Comparison of ENCODE assay signal across 9 cellular contexts in genomic region chr5:83474986-83475385, GRCh38. TPM values are rescaled to one million over a fixed set of nuclear protein-coding genes. Genes with fewer than 3 reads are reported as not detected.
DNase-seq lines count a peak whose midpoint lies in the region; ATAC-seq and TF ChIP-seq lines count a peak whose summit lies in the region.
"Had no signal": no experiment of that assay in that cellular context is flagged by ENCODE, and none has a peak within 500 bp of the region (broad histone marks: within the 10 kb centered on the region; RNA-seq: fewer than 3 reads in every experiment).

No MANE protein-coding gene starts in this region.

- H3K4me1 ChIP-seq in testis, result peaks cover 11% of the 10 kb centered on the region
- H3K4me1 ChIP-seq: BLaER1 treated with 17β-estradiol and CSF1 and Interleukin-3, amounts not matched to agents 10 nM and 100 nM had no signal

- no peak for TF ChIP-seq CTCF in kidney epithelial cell (IDR thresholded peaks at IDR 0.05; ENCODE audit: insufficient read depth, low read length, poor library complexity, severe bottlenecking)
- TF ChIP-seq CTCF in testis (IDR thresholded peaks at IDR 0.05), result no peak

- peaks cover 4% of the 10 kb centered on the region for H3K36me3 ChIP-seq in kidney epithelial cell (ENCODE audit: control insufficient read depth, insufficient read depth, low read length)
- H3K36me3 ChIP-seq in testis (ENCODE audit: low read depth, missing control alignments), result no peaks in the 10 kb centered on the region
- H3K36me3 ChIP-seq: BLaER1 treated with 17β-estradiol and CSF1 and Interleukin-3, amounts not matched to agents 10 nM and 100 nM had no signal

- H3K27ac ChIP-seq in testis, result peak overlapping the region; percentile 79 to 82
- H3K27ac ChIP-seq: BLaER1 treated with 17β-estradiol and CSF1 and Interleukin-3, amounts not matched to agents 10 nM and 100 nM had no signal

- peak overlapping the region; percentile 44 for H3K4me3 Mint-ChIP-seq in T-helper 2 cell treated with Interferon-gamma antibody and Interleukin-4, amounts not matched to agents 5 μg/mL and 100 μg/mL, for 36 hours
- H3K4me3 Mint-ChIP-seq in activated naive CD8-positive, alpha-beta T cell treated with anti-CD3 and anti-CD28 coated beads, Interleukin-2, amount 50 U/mL, for 24 hours, result peak overlapping the region; percentile 10

- no peak for TF ChIP-seq POLR2A in testis (IDR thresholded peaks at IDR 0.05)

- no peak overlapping the region for H3K27ac Mint-ChIP-seq in T-helper 2 cell treated with Interferon-gamma antibody and Interleukin-4, amounts not matched to agents 5 μg/mL and 100 μg/mL, for 36 hours
- H3K27ac Mint-ChIP-seq in activated naive CD8-positive, alpha-beta T cell treated with anti-CD3 and anti-CD28 coated beads, Interleukin-2, amount 50 U/mL, for 24 hours, result no peak overlapping the region

- H3K9me3 Mint-ChIP-seq in T-helper 2 cell treated with Interferon-gamma antibody and Interleukin-4, amounts not matched to agents 5 μg/mL and 100 μg/mL, for 36 hours, result no peaks in the 10 kb centered on the region
- no peaks in the 10 kb centered on the region for H3K9me3 Mint-ChIP-seq in activated naive CD8-positive, alpha-beta T cell treated with anti-CD3 and anti-CD28 coated beads, Interleukin-2, amount 50 U/mL, for 24 hours

- H3K9me3 ChIP-seq in testis, result no peaks in the 10 kb centered on the region

- 12 to 21% methylated on average over 8 of the region's 8 CpGs for WGBS in testis, 2 donors

- H3K4me1 Mint-ChIP-seq in T-helper 2 cell treated with Interferon-gamma antibody and Interleukin-4, amounts not matched to agents 5 μg/mL and 100 μg/mL, for 36 hours (ENCODE audit: low read depth), result peaks cover 34% of the 10 kb centered on the region
- H3K4me1 Mint-ChIP-seq in activated naive CD8-positive, alpha-beta T cell treated with anti-CD3 and anti-CD28 coated beads, Interleukin-2, amount 50 U/mL, for 24 hours, result peaks cover 33% of the 10 kb centered on the region

- peaks cover 1% of the 10 kb centered on the region for H3K36me3 Mint-ChIP-seq in T-helper 2 cell treated with Interferon-gamma antibody and Interleukin-4, amounts not matched to agents 5 μg/mL and 100 μg/mL, for 36 hours (ENCODE audit: low read depth)
- peaks cover 1% of the 10 kb centered on the region for H3K36me3 Mint-ChIP-seq in activated naive CD8-positive, alpha-beta T cell treated with anti-CD3 and anti-CD28 coated beads, Interleukin-2, amount 50 U/mL, for 24 hours (ENCODE audit: low read depth)

- ATAC-seq in activated naive CD8-positive, alpha-beta T cell treated with anti-CD3 and anti-CD28 coated beads, Interleukin-2, amount 50 U/mL, for 24 hours, result no peak
- no peak for ATAC-seq in HG03045 (IDR thresholded peaks at IDR 0.05; ENCODE audit: unreplicated experiment)

- DNase-seq in T-helper 2 cell treated with Interferon-gamma antibody and Interleukin-4, amounts not matched to agents 5 μg/mL and 100 μg/mL, for 36 hours (ENCODE audit: low spot score), result no peak
- no peak for DNase-seq in T-helper 2 cell
- DNase-seq in activated naive CD8-positive, alpha-beta T cell treated with anti-CD3 and anti-CD28 coated beads, Interleukin-2, amount 50 U/mL, for 24 hours, result no peak
- DNase-seq in kidney epithelial cell (ENCODE audit: low read depth), result no peak
- peak; percentile 28 for DNase-seq in testis
- DNase-seq in GM03348 (ENCODE audit: low spot score), result no peak
- no peak for DNase-seq in central memory CD4-positive, alpha-beta T cell

- peaks cover 68% of the 10 kb centered on the region for H3K27me3 Mint-ChIP-seq in T-helper 2 cell treated with Interferon-gamma antibody and Interleukin-4, amounts not matched to agents 5 μg/mL and 100 μg/mL, for 36 hours (ENCODE audit: low read depth)
- peaks cover 80% of the 10 kb centered on the region for H3K27me3 Mint-ChIP-seq in activated naive CD8-positive, alpha-beta T cell treated with anti-CD3 and anti-CD28 coated beads, Interleukin-2, amount 50 U/mL, for 24 hours

- H3K27me3 ChIP-seq in kidney epithelial cell (ENCODE audit: control insufficient read depth, insufficient read depth, low read length) (no peaks in the 10 kb centered on the region), testis (no peaks in the 10 kb centered on the region)

- intact Hi-C loops in testis (cut with DNase I; ENCODE audit: low total_unique reads), result no loop called here

- H3K4me3 ChIP-seq in kidney epithelial cell (ENCODE audit: low read depth, low read length) (peak overlapping the region; percentile 96), testis (peak overlapping the region; percentile 60 to 71)
- H3K4me3 ChIP-seq: BLaER1 treated with 17β-estradiol and CSF1 and Interleukin-3, amounts not matched to agents 10 nM and 100 nM had no signal

RNA-seq across cellular contexts. Expression of gene VCAN, which starts 3.4 kb away (rescaled TPM):
- total RNA-seq in kidney epithelial cell (175 and 178 TPM in 2 replicates), testis (10 to 100 TPM; 15.7 to 23.4 TPM)
- 22.8 TPM for polyA plus RNA-seq in testis (ENCODE audit: insufficient read depth, low read depth, low replicate concordance)
